2 cellular contexts compared by ENCODE assay signal in the genomic region with DNA sequence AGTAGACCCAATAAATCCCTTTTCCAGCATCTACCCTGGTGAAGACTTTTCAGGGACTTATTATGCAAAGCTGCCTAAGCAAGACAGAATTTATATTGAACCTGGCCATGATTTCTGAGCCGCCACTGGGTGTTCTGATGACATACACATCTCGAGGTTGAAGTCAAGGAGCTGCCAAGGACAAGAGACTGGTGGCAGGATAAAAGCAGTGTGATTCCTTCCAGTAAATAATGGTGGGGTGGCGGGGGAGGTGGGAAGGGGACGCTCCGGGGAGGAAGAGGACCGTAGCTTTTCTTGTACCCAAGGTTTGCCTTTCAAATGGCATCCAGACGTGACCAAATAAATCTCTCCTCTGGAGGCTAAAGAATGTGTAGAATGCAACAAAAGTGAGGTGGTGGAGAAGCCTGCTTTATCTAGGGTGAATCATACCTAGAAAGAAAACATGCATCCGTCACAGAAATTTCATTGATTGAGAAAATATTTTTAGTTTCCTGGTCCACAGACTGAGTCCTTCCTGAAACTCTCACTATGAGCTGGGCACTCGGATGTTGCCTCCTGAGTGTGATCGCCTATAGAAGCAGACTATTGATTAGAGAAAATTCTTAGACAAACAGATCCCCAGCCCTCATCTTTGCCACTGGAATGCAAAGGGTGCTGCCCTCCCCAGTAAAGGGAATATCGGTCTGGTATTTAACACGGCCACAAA.
TF ChIP-seq lines count a peak whose summit lies in the region.

No MANE protein-coding gene starts in this region.

TF ChIP-seq in HCT116, 20 proteins besides CTCF, POLR2A, EP300 and RAD21:
- TF ChIP-seq SRF (IDR thresholded peaks at IDR 0.05; ENCODE audit: low read depth), result no peak
- no peak for TF ChIP-seq SIN3A (IDR thresholded peaks at IDR 0.05; ENCODE audit: low read depth)
- no peak for TF ChIP-seq FOSL1 (IDR thresholded peaks at IDR 0.05; ENCODE audit: low read depth)
- TF ChIP-seq, protein P1, sequence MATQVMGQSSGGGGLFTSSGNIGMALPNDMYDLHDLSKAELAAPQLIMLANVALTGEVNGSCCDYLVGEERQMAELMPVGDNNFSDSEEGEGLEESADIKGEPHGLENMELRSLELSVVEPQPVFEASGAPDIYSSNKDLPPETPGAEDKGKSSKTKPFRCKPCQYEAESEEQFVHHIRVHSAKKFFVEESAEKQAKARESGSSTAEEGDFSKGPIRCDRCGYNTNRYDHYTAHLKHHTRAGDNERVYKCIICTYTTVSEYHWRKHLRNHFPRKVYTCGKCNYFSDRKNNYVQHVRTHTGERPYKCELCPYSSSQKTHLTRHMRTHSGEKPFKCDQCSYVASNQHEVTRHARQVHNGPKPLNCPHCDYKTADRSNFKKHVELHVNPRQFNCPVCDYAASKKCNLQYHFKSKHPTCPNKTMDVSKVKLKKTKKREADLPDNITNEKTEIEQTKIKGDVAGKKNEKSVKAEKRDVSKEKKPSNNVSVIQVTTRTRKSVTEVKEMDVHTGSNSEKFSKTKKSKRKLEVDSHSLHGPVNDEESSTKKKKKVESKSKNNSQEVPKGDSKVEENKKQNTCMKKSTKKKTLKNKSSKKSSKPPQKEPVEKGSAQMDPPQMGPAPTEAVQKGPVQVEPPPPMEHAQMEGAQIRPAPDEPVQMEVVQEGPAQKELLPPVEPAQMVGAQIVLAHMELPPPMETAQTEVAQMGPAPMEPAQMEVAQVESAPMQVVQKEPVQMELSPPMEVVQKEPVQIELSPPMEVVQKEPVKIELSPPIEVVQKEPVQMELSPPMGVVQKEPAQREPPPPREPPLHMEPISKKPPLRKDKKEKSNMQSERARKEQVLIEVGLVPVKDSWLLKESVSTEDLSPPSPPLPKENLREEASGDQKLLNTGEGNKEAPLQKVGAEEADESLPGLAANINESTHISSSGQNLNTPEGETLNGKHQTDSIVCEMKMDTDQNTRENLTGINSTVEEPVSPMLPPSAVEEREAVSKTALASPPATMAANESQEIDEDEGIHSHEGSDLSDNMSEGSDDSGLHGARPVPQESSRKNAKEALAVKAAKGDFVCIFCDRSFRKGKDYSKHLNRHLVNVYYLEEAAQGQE (IDR thresholded peaks at IDR 0.05; ENCODE audit: low read depth), result no peak
- TF ChIP-seq JUND (IDR thresholded peaks at IDR 0.05), result no peak
- TF ChIP-seq YY1 (IDR thresholded peaks at IDR 0.05; ENCODE audit: extremely low read depth, insufficient replicate concordance, low read depth, low read length), result no peak
- TF ChIP-seq POLR2AphosphoS5 (IDR thresholded peaks at IDR 0.05; ENCODE audit: low read depth, low read length), result no peak
- TF ChIP-seq SP1 (IDR thresholded peaks at IDR 0.05; ENCODE audit: low read depth), result no peak
- no peak for TF ChIP-seq EGR1 (IDR thresholded peaks at IDR 0.05; ENCODE audit: low read depth)
- no peak for TF ChIP-seq ELF1 (IDR thresholded peaks at IDR 0.05; ENCODE audit: borderline replicate concordance, low read depth)
- TF ChIP-seq TCF7L2 (IDR thresholded peaks at IDR 0.05; ENCODE audit: borderline replicate concordance, extremely low read depth, insufficient read depth, insufficient read length), result no peak
- TF ChIP-seq, protein P2, sequence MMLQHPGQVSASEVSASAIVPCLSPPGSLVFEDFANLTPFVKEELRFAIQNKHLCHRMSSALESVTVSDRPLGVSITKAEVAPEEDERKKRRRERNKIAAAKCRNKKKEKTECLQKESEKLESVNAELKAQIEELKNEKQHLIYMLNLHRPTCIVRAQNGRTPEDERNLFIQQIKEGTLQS (IDR thresholded peaks at IDR 0.05), result no peak

TF ChIP-seq in HepG2, 621 proteins besides CTCF, POLR2A, EP300 and RAD21 (continues in another document):
- peak; percentile 50; the same call in 1 of the 2 replicates for TF ChIP-seq NCOR1 (IDR thresholded peaks at IDR 0.05; ENCODE audit: borderline replicate concordance, low read length)
- TF ChIP-seq ADNP (CRISPR knock-in tag; IDR thresholded peaks at IDR 0.05), result no peak
- TF ChIP-seq, protein P3, sequence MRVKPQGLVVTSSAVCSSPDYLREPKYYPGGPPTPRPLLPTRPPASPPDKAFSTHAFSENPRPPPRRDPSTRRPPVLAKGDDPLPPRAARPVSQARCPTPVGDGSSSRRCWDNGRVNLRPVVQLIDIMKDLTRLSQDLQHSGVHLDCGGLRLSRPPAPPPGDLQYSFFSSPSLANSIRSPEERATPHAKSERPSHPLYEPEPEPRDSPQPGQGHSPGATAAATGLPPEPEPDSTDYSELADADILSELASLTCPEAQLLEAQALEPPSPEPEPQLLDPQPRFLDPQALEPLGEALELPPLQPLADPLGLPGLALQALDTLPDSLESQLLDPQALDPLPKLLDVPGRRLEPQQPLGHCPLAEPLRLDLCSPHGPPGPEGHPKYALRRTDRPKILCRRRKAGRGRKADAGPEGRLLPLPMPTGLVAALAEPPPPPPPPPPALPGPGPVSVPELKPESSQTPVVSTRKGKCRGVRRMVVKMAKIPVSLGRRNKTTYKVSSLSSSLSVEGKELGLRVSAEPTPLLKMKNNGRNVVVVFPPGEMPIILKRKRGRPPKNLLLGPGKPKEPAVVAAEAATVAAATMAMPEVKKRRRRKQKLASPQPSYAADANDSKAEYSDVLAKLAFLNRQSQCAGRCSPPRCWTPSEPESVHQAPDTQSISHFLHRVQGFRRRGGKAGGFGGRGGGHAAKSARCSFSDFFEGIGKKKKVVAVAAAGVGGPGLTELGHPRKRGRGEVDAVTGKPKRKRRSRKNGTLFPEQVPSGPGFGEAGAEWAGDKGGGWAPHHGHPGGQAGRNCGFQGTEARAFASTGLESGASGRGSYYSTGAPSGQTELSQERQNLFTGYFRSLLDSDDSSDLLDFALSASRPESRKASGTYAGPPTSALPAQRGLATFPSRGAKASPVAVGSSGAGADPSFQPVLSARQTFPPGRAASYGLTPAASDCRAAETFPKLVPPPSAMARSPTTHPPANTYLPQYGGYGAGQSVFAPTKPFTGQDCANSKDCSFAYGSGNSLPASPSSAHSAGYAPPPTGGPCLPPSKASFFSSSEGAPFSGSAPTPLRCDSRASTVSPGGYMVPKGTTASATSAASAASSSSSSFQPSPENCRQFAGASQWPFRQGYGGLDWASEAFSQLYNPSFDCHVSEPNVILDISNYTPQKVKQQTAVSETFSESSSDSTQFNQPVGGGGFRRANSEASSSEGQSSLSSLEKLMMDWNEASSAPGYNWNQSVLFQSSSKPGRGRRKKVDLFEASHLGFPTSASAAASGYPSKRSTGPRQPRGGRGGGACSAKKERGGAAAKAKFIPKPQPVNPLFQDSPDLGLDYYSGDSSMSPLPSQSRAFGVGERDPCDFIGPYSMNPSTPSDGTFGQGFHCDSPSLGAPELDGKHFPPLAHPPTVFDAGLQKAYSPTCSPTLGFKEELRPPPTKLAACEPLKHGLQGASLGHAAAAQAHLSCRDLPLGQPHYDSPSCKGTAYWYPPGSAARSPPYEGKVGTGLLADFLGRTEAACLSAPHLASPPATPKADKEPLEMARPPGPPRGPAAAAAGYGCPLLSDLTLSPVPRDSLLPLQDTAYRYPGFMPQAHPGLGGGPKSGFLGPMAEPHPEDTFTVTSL (CRISPR knock-in tag; IDR thresholded peaks at IDR 0.05; ENCODE audit: borderline replicate concordance), result peak; percentile 82
- no peak for TF ChIP-seq ZNF17 (CRISPR knock-in tag; IDR thresholded peaks at IDR 0.05)
- TF ChIP-seq CREB1 (IDR thresholded peaks at IDR 0.05), result no peak
- peak; percentile 55; the same call in 1 of the 2 replicates for TF ChIP-seq CREB1 (CRISPR knock-in tag; IDR thresholded peaks at IDR 0.05)
- peak; percentile 71; the same call in 1 of the 2 replicates for TF ChIP-seq MEF2D (CRISPR knock-in tag; IDR thresholded peaks at IDR 0.05)
- no peak for TF ChIP-seq NFKB2 (CRISPR knock-in tag; IDR thresholded peaks at IDR 0.05; ENCODE audit: borderline replicate concordance)
- TF ChIP-seq, protein P4, sequence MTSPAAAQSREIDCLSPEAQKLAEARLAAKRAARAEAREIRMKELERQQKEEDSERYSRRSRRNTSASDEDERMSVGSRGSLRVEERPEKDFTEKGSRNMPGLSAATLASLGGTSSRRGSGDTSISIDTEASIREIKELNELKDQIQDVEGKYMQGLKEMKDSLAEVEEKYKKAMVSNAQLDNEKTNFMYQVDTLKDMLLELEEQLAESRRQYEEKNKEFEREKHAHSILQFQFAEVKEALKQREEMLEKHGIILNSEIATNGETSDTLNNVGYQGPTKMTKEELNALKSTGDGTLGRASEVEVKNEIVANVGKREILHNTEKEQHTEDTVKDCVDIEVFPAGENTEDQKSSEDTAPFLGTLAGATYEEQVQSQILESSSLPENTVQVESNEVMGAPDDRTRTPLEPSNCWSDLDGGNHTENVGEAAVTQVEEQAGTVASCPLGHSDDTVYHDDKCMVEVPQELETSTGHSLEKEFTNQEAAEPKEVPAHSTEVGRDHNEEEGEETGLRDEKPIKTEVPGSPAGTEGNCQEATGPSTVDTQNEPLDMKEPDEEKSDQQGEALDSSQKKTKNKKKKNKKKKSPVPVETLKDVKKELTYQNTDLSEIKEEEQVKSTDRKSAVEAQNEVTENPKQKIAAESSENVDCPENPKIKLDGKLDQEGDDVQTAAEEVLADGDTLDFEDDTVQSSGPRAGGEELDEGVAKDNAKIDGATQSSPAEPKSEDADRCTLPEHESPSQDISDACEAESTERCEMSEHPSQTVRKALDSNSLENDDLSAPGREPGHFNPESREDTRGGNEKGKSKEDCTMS (CRISPR knock-in tag; conservative IDR thresholded peaks at IDR 0.05), result no peak
- TF ChIP-seq KLF12 (CRISPR knock-in tag; IDR thresholded peaks at IDR 0.05; ENCODE audit: borderline replicate concordance), result no peak
- 0 out of 2 replicates have a peak, but pooled peaks have one; percentile 41 for TF ChIP-seq NR2F2 (IDR thresholded peaks at IDR 0.05; ENCODE audit: borderline replicate concordance, low read depth)
- TF ChIP-seq ZBTB1 (CRISPR knock-in tag; IDR thresholded peaks at IDR 0.05; ENCODE audit: borderline replicate concordance), result no peak
- peak; percentile 78 for TF ChIP-seq ONECUT2 (CRISPR knock-in tag; IDR thresholded peaks at IDR 0.05)
- TF ChIP-seq, protein P5, sequence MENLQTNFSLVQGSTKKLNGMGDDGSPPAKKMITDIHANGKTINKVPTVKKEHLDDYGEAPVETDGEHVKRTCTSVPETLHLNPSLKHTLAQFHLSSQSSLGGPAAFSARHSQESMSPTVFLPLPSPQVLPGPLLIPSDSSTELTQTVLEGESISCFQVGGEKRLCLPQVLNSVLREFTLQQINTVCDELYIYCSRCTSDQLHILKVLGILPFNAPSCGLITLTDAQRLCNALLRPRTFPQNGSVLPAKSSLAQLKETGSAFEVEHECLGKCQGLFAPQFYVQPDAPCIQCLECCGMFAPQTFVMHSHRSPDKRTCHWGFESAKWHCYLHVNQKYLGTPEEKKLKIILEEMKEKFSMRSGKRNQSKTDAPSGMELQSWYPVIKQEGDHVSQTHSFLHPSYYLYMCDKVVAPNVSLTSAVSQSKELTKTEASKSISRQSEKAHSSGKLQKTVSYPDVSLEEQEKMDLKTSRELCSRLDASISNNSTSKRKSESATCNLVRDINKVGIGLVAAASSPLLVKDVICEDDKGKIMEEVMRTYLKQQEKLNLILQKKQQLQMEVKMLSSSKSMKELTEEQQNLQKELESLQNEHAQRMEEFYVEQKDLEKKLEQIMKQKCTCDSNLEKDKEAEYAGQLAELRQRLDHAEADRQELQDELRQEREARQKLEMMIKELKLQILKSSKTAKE (CRISPR knock-in tag; IDR thresholded peaks at IDR 0.05; ENCODE audit: borderline replicate concordance), result peak; percentile 64
- peak; percentile 72 for TF ChIP-seq KAT2B (IDR thresholded peaks at IDR 0.05; ENCODE audit: borderline replicate concordance, low read depth, low read length)
- TF ChIP-seq, protein P6, sequence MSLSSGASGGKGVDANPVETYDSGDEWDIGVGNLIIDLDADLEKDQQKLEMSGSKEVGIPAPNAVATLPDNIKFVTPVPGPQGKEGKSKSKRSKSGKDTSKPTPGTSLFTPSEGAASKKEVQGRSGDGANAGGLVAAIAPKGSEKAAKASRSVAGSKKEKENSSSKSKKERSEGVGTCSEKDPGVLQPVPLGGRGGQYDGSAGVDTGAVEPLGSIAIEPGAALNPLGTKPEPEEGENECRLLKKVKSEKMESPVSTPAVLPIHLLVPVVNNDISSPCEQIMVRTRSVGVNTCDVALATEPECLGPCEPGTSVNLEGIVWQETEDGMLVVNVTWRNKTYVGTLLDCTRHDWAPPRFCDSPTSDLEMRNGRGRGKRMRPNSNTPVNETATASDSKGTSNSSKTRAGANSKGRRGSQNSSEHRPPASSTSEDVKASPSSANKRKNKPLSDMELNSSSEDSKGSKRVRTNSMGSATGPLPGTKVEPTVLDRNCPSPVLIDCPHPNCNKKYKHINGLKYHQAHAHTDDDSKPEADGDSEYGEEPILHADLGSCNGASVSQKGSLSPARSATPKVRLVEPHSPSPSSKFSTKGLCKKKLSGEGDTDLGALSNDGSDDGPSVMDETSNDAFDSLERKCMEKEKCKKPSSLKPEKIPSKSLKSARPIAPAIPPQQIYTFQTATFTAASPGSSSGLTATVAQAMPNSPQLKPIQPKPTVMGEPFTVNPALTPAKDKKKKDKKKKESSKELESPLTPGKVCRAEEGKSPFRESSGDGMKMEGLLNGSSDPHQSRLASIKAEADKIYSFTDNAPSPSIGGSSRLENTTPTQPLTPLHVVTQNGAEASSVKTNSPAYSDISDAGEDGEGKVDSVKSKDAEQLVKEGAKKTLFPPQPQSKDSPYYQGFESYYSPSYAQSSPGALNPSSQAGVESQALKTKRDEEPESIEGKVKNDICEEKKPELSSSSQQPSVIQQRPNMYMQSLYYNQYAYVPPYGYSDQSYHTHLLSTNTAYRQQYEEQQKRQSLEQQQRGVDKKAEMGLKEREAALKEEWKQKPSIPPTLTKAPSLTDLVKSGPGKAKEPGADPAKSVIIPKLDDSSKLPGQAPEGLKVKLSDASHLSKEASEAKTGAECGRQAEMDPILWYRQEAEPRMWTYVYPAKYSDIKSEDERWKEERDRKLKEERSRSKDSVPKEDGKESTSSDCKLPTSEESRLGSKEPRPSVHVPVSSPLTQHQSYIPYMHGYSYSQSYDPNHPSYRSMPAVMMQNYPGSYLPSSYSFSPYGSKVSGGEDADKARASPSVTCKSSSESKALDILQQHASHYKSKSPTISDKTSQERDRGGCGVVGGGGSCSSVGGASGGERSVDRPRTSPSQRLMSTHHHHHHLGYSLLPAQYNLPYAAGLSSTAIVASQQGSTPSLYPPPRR (CRISPR knock-in tag; IDR thresholded peaks at IDR 0.05; ENCODE audit: borderline replicate concordance), result peak; percentile 61; the same call in 1 of the 2 replicates
- TF ChIP-seq ZNF558 (CRISPR knock-in tag; IDR thresholded peaks at IDR 0.05; ENCODE audit: borderline replicate concordance), result no peak
- 0 out of 2 replicates have a peak, but pooled peaks have one; percentile 34 for TF ChIP-seq JUN (CRISPR knock-in tag; IDR thresholded peaks at IDR 0.05)
- TF ChIP-seq ZNF3 (CRISPR knock-in tag; IDR thresholded peaks at IDR 0.05), result peak; percentile 79
- TF ChIP-seq MIXL1 (CRISPR knock-in tag; IDR thresholded peaks at IDR 0.05), result 0 out of 2 replicates have a peak, but pooled peaks have one; percentile 24
- TF ChIP-seq ZNF264 (CRISPR knock-in tag; IDR thresholded peaks at IDR 0.05), result no peak
- TF ChIP-seq, protein P7, sequence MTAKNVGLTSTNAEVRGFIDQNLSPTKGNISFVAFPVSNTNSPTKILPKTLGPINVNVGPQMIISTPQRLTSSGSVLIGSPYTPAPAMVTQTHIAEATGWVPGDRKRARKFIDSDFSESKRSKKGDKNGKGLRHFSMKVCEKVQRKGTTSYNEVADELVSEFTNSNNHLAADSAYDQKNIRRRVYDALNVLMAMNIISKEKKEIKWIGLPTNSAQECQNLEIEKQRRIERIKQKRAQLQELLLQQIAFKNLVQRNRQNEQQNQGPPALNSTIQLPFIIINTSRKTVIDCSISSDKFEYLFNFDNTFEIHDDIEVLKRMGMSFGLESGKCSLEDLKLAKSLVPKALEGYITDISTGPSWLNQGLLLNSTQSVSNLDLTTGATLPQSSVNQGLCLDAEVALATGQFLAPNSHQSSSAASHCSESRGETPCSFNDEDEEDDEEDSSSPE (CRISPR knock-in tag; IDR thresholded peaks at IDR 0.05), result no peak
- no peak for TF ChIP-seq SNAI1 (CRISPR knock-in tag; IDR thresholded peaks at IDR 0.05; ENCODE audit: borderline replicate concordance)
- TF ChIP-seq TAF1 (CRISPR knock-in tag; IDR thresholded peaks at IDR 0.05), result no peak
- TF ChIP-seq TCF7 (IDR thresholded peaks at IDR 0.05; ENCODE audit: low read depth), result peak; percentile 38; the same call in 1 of the 2 replicates
- peak; percentile 58; the same call in 1 of the 2 replicates for TF ChIP-seq HDAC1 (CRISPR knock-in tag; IDR thresholded peaks at IDR 0.05)
- 0 out of 2 replicates have a peak, but pooled peaks have one; percentile 10 for TF ChIP-seq HHEX (CRISPR knock-in tag; IDR thresholded peaks at IDR 0.05)
